Comparison of ENCODE assay signal across 11 cellular contexts in genomic region chr19:782195-783043, GRCh38. TPM values are rescaled to one million over a fixed set of nuclear protein-coding genes. Genes with fewer than 3 reads are reported as not detected.
DNase-seq lines count a peak whose midpoint lies in the region; FAIRE-seq and TF ChIP-seq lines count a peak whose summit lies in the region.
"Had no signal": no experiment of that assay in that cellular context is flagged by ENCODE, and none has a peak within 500 bp of the region (broad histone marks: within the 10 kb centered on the region; RNA-seq: fewer than 3 reads in every experiment).

No MANE protein-coding gene starts in this region.

- no peaks in the 10 kb centered on the region for H3K4me1 Mint-ChIP-seq in immature natural killer cell
- H3K4me1 Mint-ChIP-seq: T-cell had no signal

- no peaks in the 10 kb centered on the region for H3K9me3 Mint-ChIP-seq in immature natural killer cell
- H3K9me3 Mint-ChIP-seq: dendritic cell treated with granulocyte-macrophage colony-stimulating factor and Interleukin-4, amounts not matched to agents 40 ng/mL and 50 ng/mL, for 4 days; T-cell had no signal

- no peaks in the 10 kb centered on the region for H3K36me3 ChIP-seq in HUES6 (ENCODE audit: control insufficient read depth, insufficient read depth, low read length)
- H3K36me3 ChIP-seq in colonic mucosa, result no peaks in the 10 kb centered on the region
- H3K36me3 ChIP-seq in tibial artery, result no peaks in the 10 kb centered on the region

- H3K4me3 ChIP-seq in HUES6 (ENCODE audit: low read depth, low read length) (peak overlapping the region; percentile 58), colonic mucosa (no peak overlapping the region), tibial artery (peak overlapping the region; percentile 7 to 31)

- intact Hi-C loops in colonic mucosa (cut with DNase I) (no loop called here), tibial artery (cut with DNase I; ENCODE audit: low total_unique reads) (no loop called here)

- H3K9me3 ChIP-seq in HUES6 (ENCODE audit: control insufficient read depth, insufficient read depth, low read depth, low read length) (no peaks in the 10 kb centered on the region), colonic mucosa (no peaks in the 10 kb centered on the region), tibial artery (no peaks in the 10 kb centered on the region)

- no peak overlapping the region for H3K4me3 Mint-ChIP-seq in immature natural killer cell
- H3K4me3 Mint-ChIP-seq: dendritic cell treated with granulocyte-macrophage colony-stimulating factor and Interleukin-4, amounts not matched to agents 40 ng/mL and 50 ng/mL, for 4 days; T-cell had no signal

- H3K27ac Mint-ChIP-seq in immature natural killer cell, result no peak overlapping the region
- H3K27ac Mint-ChIP-seq: dendritic cell treated with granulocyte-macrophage colony-stimulating factor and Interleukin-4, amounts not matched to agents 40 ng/mL and 50 ng/mL, for 4 days; T-cell had no signal

- peaks cover 3% of the 10 kb centered on the region in 3 donors for H3K27me3 Mint-ChIP-seq in immature natural killer cell (ENCODE audit: low read depth in 3 of 3)

- H3K9ac ChIP-seq in HUES6 (ENCODE audit: low read length), result peak overlapping the region; percentile 89
- peak overlapping the region in 1 of 2 donors; percentile 19 for H3K9ac ChIP-seq in colonic mucosa (ENCODE audit: low read depth in 2 of 2, low read length in 2 of 2)

- H3K27me3 ChIP-seq in HUES6 (ENCODE audit: control insufficient read depth, insufficient read depth, low read length) (no peaks in the 10 kb centered on the region), colonic mucosa (no peaks in the 10 kb centered on the region), layer of hippocampus (ENCODE audit: control insufficient read depth, insufficient read depth, low read length) (no peaks in the 10 kb centered on the region), tibial artery (peaks cover 0 to 2% of the 10 kb centered on the region in 2 donors)

- FAIRE-seq in D721Med (lab: Jason Lieb, UNC), result no peak

- DNase-seq in colonic mucosa, result no peak
- DNase-seq in tibial artery, result no peak
- DNase-seq in D721Med (ENCODE audit: insufficient read length, low spot score), result no peak
- DNase-seq in immature natural killer cell, result no peak
- no peak for DNase-seq in NOMO-1 treated with dmso at 0.1 percent for 144 hours (lab: John Stamatoyannopoulos, UW; ENCODE audit: unreplicated experiment)
- no peak for DNase-seq in NCI-H446 treated with DMSO at 0.1 percent for 48 hours (lab: John Stamatoyannopoulos, UW)
- DNase-seq: stimulated activated CD4-positive, alpha-beta T cell treated with anti-CD3 and anti-CD28 coated beads, Interleukin-2, amount 100 ng/mL, for 48 hours; T-cell had no signal

- TF ChIP-seq CTCF in colonic mucosa (IDR thresholded peaks at IDR 0.05), result no peak
- no peak for TF ChIP-seq CTCF in tibial artery (IDR thresholded peaks at IDR 0.05)
- TF ChIP-seq CTCF in D721Med (IDR thresholded peaks at IDR 0.05; ENCODE audit: insufficient read depth, missing control alignments), result no peak

- no peaks in the 10 kb centered on the region for H3K36me3 Mint-ChIP-seq in immature natural killer cell
- H3K36me3 Mint-ChIP-seq: T-cell had no signal

- H3K4me1 ChIP-seq in HUES6 (ENCODE audit: control insufficient read depth, insufficient read depth, low read length), result peaks cover 18% of the 10 kb centered on the region
- H3K4me1 ChIP-seq in colonic mucosa, result no peaks in the 10 kb centered on the region
- H3K4me1 ChIP-seq in tibial artery, result peaks cover 0 to 20% (median 16%) of the 10 kb centered on the region in 4 donors

- H3K27ac ChIP-seq in HUES6 (ENCODE audit: low read depth, low read length) (peak overlapping the region; percentile 98), colonic mucosa (peak overlapping the region; percentile 39), layer of hippocampus (ENCODE audit: low read depth, low read length) (peak overlapping the region; percentile 52), tibial artery (peak overlapping the region in 1 of 2 donors; percentile 35)

RNA-seq across cellular contexts. Expression of gene PTBP1, which starts 14.8 kb away (rescaled TPM):
- total RNA-seq in colonic mucosa, result 100 to 1,000 TPM; 284 to 457 TPM
- 100 to 1,000 TPM in 1 of 3 donors, 10 to 100 TPM in 2; 70.0 to 185 (median 87.8) TPM for polyA plus RNA-seq in immature natural killer cell

RNA-seq across cellular contexts. Expression of gene MISP, which starts 31.5 kb away (rescaled TPM):
- total RNA-seq in colonic mucosa, result 100 to 1,000 TPM; 285 to 320 TPM
- polyA plus RNA-seq in immature natural killer cell, result not detected

RNA-seq across cellular contexts. Expression of gene PLPPR3, which starts 39.3 kb away (rescaled TPM):
- under 1 TPM in 1 of 2 donors, not detected in 1; 0.22 TPM for total RNA-seq in colonic mucosa
- not detected for polyA plus RNA-seq in immature natural killer cell

RNA-seq across cellular contexts. Expression of gene AZU1, which starts 45.2 kb away (rescaled TPM):
- total RNA-seq in colonic mucosa, result under 1 TPM in 1 of 2 donors, not detected in 1; 0.27 TPM
- not detected for polyA plus RNA-seq in immature natural killer cell

RNA-seq across cellular contexts. Expression of gene PRTN3, which starts 58.4 kb away (rescaled TPM):
- not detected for total RNA-seq in colonic mucosa
- polyA plus RNA-seq in immature natural killer cell, result not detected
